1 cellular context compared by ENCODE assay signal in genomic region chr9:85432599-85432998, GRCh38.
TF ChIP-seq lines count a peak whose summit lies in the region.

No MANE protein-coding gene starts in this region.

TF ChIP-seq in GM12878, 131 proteins besides CTCF, POLR2A, EP300 and RAD21 (continued from another document):
- TF ChIP-seq BACH1 (IDR thresholded peaks at IDR 0.05; ENCODE audit: borderline replicate concordance) (no peak), NR2C1 (IDR thresholded peaks at IDR 0.05) (no peak), ZBTB33 (IDR thresholded peaks at IDR 0.05) (no peak), BRCA1 (IDR thresholded peaks at IDR 0.05; ENCODE audit: low read depth, low read length) (no peak), IKZF2 (IDR thresholded peaks at IDR 0.05) (no peak)
